1 cellular context compared by ENCODE assay signal in genomic region chr1:235128453-235129328, GRCh38.
A peak's percentile ranks its signal among the peaks of the same experiment; 100 is the strongest.
TF ChIP-seq lines count a peak whose summit lies in the region.

TOMM20 (minus strand) TSS chr1:235128837; CDS start chr1:235128715, 122 bp downstream.

TF ChIP-seq in K562, 482 proteins besides CTCF, POLR2A, EP300 and RAD21 (continued from another document):
- TF ChIP-seq MXD1 (CRISPR knock-in tag; IDR thresholded peaks at IDR 0.05; ENCODE audit: borderline replicate concordance, poor library complexity, severe bottlenecking) (peak; percentile 43), TAF7 (tag; IDR thresholded peaks at IDR 0.05) (peak; percentile 81), KLF6 (CRISPR knock-in tag; IDR thresholded peaks at IDR 0.05; ENCODE audit: borderline replicate concordance) (0 out of 2 replicates have a peak, but pooled peaks have one; percentile 20), SMARCA4 (IDR thresholded peaks at IDR 0.05) (no peak), AFF1 (IDR thresholded peaks at IDR 0.05; ENCODE audit: low read depth in 1 of 2, partially characterized antibody in 2 of 2) (peak in 1 of 2 experiments; percentile 86), SREBF1 (IDR thresholded peaks at IDR 0.05; ENCODE audit: borderline replicate concordance, low read depth, low read length) (no peak; the same call in 1 of the 2 replicates), ZNF277 (CRISPR knock-in tag; IDR thresholded peaks at IDR 0.05; ENCODE audit: borderline replicate concordance) (no peak), IFI16 (CRISPR knock-in tag; IDR thresholded peaks at IDR 0.05) (no peak), ZNF668 (CRISPR knock-in tag; IDR thresholded peaks at IDR 0.05) (peak; percentile 64; the same call in 1 of the 2 replicates), RBBP5 (IDR thresholded peaks at IDR 0.05; ENCODE audit: borderline replicate concordance, insufficient read depth, low read length, poor library complexity, severe bottlenecking) (peak; percentile 99), ETS2 (tag; IDR thresholded peaks at IDR 0.05; ENCODE audit: borderline replicate concordance, poor library complexity, severe bottlenecking) (no peak), FIP1L1 (IDR thresholded peaks at IDR 0.05; ENCODE audit: low read depth, low read length, poor library complexity, severe bottlenecking) (peak; percentile 87), TCF7L2 (IDR thresholded peaks at IDR 0.05; ENCODE audit: low read depth, low read length) (no peak), RAD51 (IDR thresholded peaks at IDR 0.05; ENCODE audit: borderline replicate concordance, low read depth) (peak; percentile 95), EZH2 (IDR thresholded peaks at IDR 0.05; ENCODE audit: borderline replicate concordance, low read depth, low read length) (no peak), SAFB (IDR thresholded peaks at IDR 0.05; ENCODE audit: borderline replicate concordance, low read depth, low read length) (no peak; the same call in 1 of the 2 replicates), ZNF431 (CRISPR knock-in tag; IDR thresholded peaks at IDR 0.05) (peak; percentile 80; the same call in 1 of the 2 replicates), TEAD2 (tag; IDR thresholded peaks at IDR 0.05) (peak; percentile 60; the same call in 1 of the 2 replicates), ZNF507 (tag; conservative IDR thresholded peaks at IDR 0.05) (no peak), CREB1 (IDR thresholded peaks at IDR 0.05) (peak; percentile 84), CREB1 (CRISPR knock-in tag; IDR thresholded peaks at IDR 0.05) (peak; percentile 88), SRF (CRISPR knock-in tag; IDR thresholded peaks at IDR 0.05) (peak in 1 of 2 experiments; percentile 47; a peak in 2 of 4 replicates), STAG1 (CRISPR knock-in tag; IDR thresholded peaks at IDR 0.05; ENCODE audit: borderline replicate concordance) (peak; percentile 38; the same call in 1 of the 2 replicates), SRSF9 (IDR thresholded peaks at IDR 0.05; ENCODE audit: borderline replicate concordance, low read depth, low read length) (no peak), MLX (CRISPR knock-in tag; conservative IDR thresholded peaks at IDR 0.05) (0 out of 4 replicates have a peak, but pooled peaks of 1 of the 2 experiments have one; percentile 61), POLR2H (tag; IDR thresholded peaks at IDR 0.05; ENCODE audit: low read depth) (peak; percentile 88), C11orf30 (IDR thresholded peaks at IDR 0.05; ENCODE audit: low read depth) (peak; percentile 63), ZNF696 (CRISPR knock-in tag; conservative IDR thresholded peaks at IDR 0.05) (no peak), HEY1 (CRISPR knock-in tag; IDR thresholded peaks at IDR 0.05; ENCODE audit: borderline replicate concordance) (no peak), ZNF282 (CRISPR knock-in tag; IDR thresholded peaks at IDR 0.05) (0 out of 2 replicates have a peak, but pooled peaks have one; percentile 87), ZBTB7A (IDR thresholded peaks at IDR 0.05; ENCODE audit: borderline replicate concordance, control insufficient read depth, low read depth, low read length) (peak; percentile 74; the same call in 1 of the 2 replicates), ZKSCAN8 (CRISPR knock-in tag; IDR thresholded peaks at IDR 0.05) (no peak), MEIS2 (IDR thresholded peaks at IDR 0.05; ENCODE audit: partially characterized antibody) (peak; percentile 97)
